8 cellular contexts compared by ENCODE assay signal in genomic region chr6:128516514-128516898, GRCh38. TPM values are rescaled to one million over a fixed set of nuclear protein-coding genes. Genes with fewer than 3 reads are reported as not detected.
A peak's percentile ranks its signal among the peaks of the same experiment; 100 is the strongest.
DNase-seq lines count a peak whose midpoint lies in the region; ATAC-seq and TF ChIP-seq lines count a peak whose summit lies in the region.

No MANE protein-coding gene starts in this region.

- no peaks in the 10 kb centered on the region for H3K9me3 Mint-ChIP-seq in nephron
- H3K9me3 Mint-ChIP-seq in activated naive CD8-positive, alpha-beta T cell treated with anti-CD3 and anti-CD28 coated beads, Interleukin-2, amount 50 U/mL, for 24 hours, result no peaks in the 10 kb centered on the region

- peak; percentile 79 for DNase-seq in DMS153 (lab: John Stamatoyannopoulos, UW)
- peak; percentile 25 for DNase-seq in NCI-H1105 (lab: John Stamatoyannopoulos, UW)
- peak; percentile 77 for DNase-seq in dermis blood vessel endothelial cell
- no peak for DNase-seq in activated T-cell treated with anti-CD3 and anti-CD28 coated beads, Interleukin-2, amount 50 U/mL, for 48 hours
- no peak for DNase-seq in OCI-M2 (lab: John Stamatoyannopoulos, UW; ENCODE audit: unreplicated experiment)
- DNase-seq in activated naive CD8-positive, alpha-beta T cell treated with anti-CD3 and anti-CD28 coated beads, Interleukin-2, amount 50 U/mL, for 24 hours, result no peak
- DNase-seq in ureter (ENCODE audit: low spot score), result no peak

- peaks cover 12% of the 10 kb centered on the region for H3K27me3 Mint-ChIP-seq in nephron (ENCODE audit: low read depth)
- H3K27me3 Mint-ChIP-seq in activated naive CD8-positive, alpha-beta T cell treated with anti-CD3 and anti-CD28 coated beads, Interleukin-2, amount 50 U/mL, for 24 hours, result peaks cover 35% of the 10 kb centered on the region

- H3K27ac Mint-ChIP-seq in nephron, result peak overlapping the region; percentile 16 to 45 (median 36)
- no peak overlapping the region for H3K27ac Mint-ChIP-seq in activated naive CD8-positive, alpha-beta T cell treated with anti-CD3 and anti-CD28 coated beads, Interleukin-2, amount 50 U/mL, for 24 hours

- peaks cover 55% of the 10 kb centered on the region for H3K4me1 Mint-ChIP-seq in nephron
- H3K4me1 Mint-ChIP-seq in activated naive CD8-positive, alpha-beta T cell treated with anti-CD3 and anti-CD28 coated beads, Interleukin-2, amount 50 U/mL, for 24 hours, result peaks cover 23% of the 10 kb centered on the region

- H3K4me3 Mint-ChIP-seq in nephron, result peak overlapping the region; percentile 71 to 97 (median 76)
- no peak overlapping the region for H3K4me3 Mint-ChIP-seq in activated naive CD8-positive, alpha-beta T cell treated with anti-CD3 and anti-CD28 coated beads, Interleukin-2, amount 50 U/mL, for 24 hours

- no peaks in the 10 kb centered on the region for H3K36me3 Mint-ChIP-seq in nephron (ENCODE audit: low read depth)
- peaks cover 2% of the 10 kb centered on the region for H3K36me3 Mint-ChIP-seq in activated naive CD8-positive, alpha-beta T cell treated with anti-CD3 and anti-CD28 coated beads, Interleukin-2, amount 50 U/mL, for 24 hours (ENCODE audit: low read depth)

- peak; percentile 24 to 41 (median 26) for TF ChIP-seq CTCF in nephron (IDR thresholded peaks at IDR 0.05; ENCODE audit: unreplicated experiment in 3 of 3)

- ATAC-seq in activated naive CD8-positive, alpha-beta T cell treated with anti-CD3 and anti-CD28 coated beads, Interleukin-2, amount 50 U/mL, for 24 hours, result no peak

RNA-seq across cellular contexts. Expression of gene PTPRK, which starts 3.9 kb away (rescaled TPM):
- 104 and 120 TPM in 2 replicates for total RNA-seq in dermis blood vessel endothelial cell
- total RNA-seq in ureter, result 107 TPM

Comparison
In these comparisons a context has a peak if more than half of its experiments do, and no peak if none do; other contexts are left out.
1. DNase-seq: peak in DMS153 (single experiment), NCI-H1105 (single experiment) and dermis blood vessel endothelial cell (single experiment); none in activated T-cell treated with anti-CD3 and anti-CD28 coated beads, Interleukin-2, amount 50 U/mL, for 48 hours (0 of 2), OCI-M2 (single experiment), activated naive CD8-positive, alpha-beta T cell treated with anti-CD3 and anti-CD28 coated beads, Interleukin-2, amount 50 U/mL, for 24 hours (single experiment) and ureter (single experiment).